ENCODE assay signal across 9 cellular contexts in genomic region chr12:11763760-11764520, GRCh38.
DNase-seq lines count a peak whose midpoint lies in the region; ATAC-seq, FAIRE-seq and TF ChIP-seq lines count a peak whose summit lies in the region.
"Had no signal": no experiment of that assay in that cellular context is flagged by ENCODE, and none has a peak within 500 bp of the region (broad histone marks: within the 10 kb centered on the region; RNA-seq: fewer than 3 reads in every experiment).

No MANE protein-coding gene starts in this region.

- no peaks in the 10 kb centered on the region for H3K27me3 Mint-ChIP-seq in activated T-cell treated with anti-CD3 and anti-CD28 coated beads, Interleukin-2, amount 50 U/mL, for 24 hours
- no peaks in the 10 kb centered on the region for H3K27me3 Mint-ChIP-seq in activated T-helper 1 cell treated with anti-CD3 and anti-CD28 coated beads, Interleukin-12 subunit alpha, Interleukin-12 subunit beta, Interleukin-2, Interleukin-4 antibody, amounts not matched to agents 30 ng/mL and 10 ng/mL and 1 ng/mL, durations not matched to agents 14 hours and 24 hours and 36 hours (ENCODE audit: insufficient read depth)

- no peaks in the 10 kb centered on the region for H3K36me3 ChIP-seq in kidney epithelial cell (ENCODE audit: control insufficient read depth, insufficient read depth, low read length)

- no peak for ATAC-seq in HG02938 (IDR thresholded peaks at IDR 0.05; ENCODE audit: unreplicated experiment)

- intact Hi-C loops in activated T-helper 1 cell treated with anti-CD3 and anti-CD28 coated beads, Interleukin-12 subunit alpha, Interleukin-12 subunit beta, Interleukin-2, Interleukin-4 antibody, amounts not matched to agents 30 ng/mL and 10 ng/mL and 1 ng/mL, durations not matched to agents 14 hours and 24 hours and 36 hours (cut with micrococcal nuclease), result loop anchor here (2.0 kb wide), 2 partner anchors 49 to 51 kb away; no protein-coding TSS in a partner anchor

- no peak overlapping the region for H3K4me3 Mint-ChIP-seq in activated T-cell treated with anti-CD3 and anti-CD28 coated beads, Interleukin-2, amount 50 U/mL, for 24 hours
- no peak overlapping the region for H3K4me3 Mint-ChIP-seq in activated T-helper 1 cell treated with anti-CD3 and anti-CD28 coated beads, Interleukin-12 subunit alpha, Interleukin-12 subunit beta, Interleukin-2, Interleukin-4 antibody, amounts not matched to agents 30 ng/mL and 10 ng/mL and 1 ng/mL, durations not matched to agents 14 hours and 24 hours and 36 hours

- peaks cover 66% of the 10 kb centered on the region for H3K36me3 Mint-ChIP-seq in activated T-cell treated with anti-CD3 and anti-CD28 coated beads, Interleukin-2, amount 50 U/mL, for 24 hours (ENCODE audit: low read depth)
- peaks cover 52% of the 10 kb centered on the region for H3K36me3 Mint-ChIP-seq in activated T-helper 1 cell treated with anti-CD3 and anti-CD28 coated beads, Interleukin-12 subunit alpha, Interleukin-12 subunit beta, Interleukin-2, Interleukin-4 antibody, amounts not matched to agents 30 ng/mL and 10 ng/mL and 1 ng/mL, durations not matched to agents 14 hours and 24 hours and 36 hours (ENCODE audit: low read depth)

- no peak for FAIRE-seq in D721Med (lab: Jason Lieb, UNC)
- FAIRE-seq: keratinocyte had no signal

- H3K4me3 ChIP-seq in kidney epithelial cell (ENCODE audit: low read depth, low read length), result no peak overlapping the region

- H3K4me1 Mint-ChIP-seq in activated T-cell treated with anti-CD3 and anti-CD28 coated beads, Interleukin-2, amount 50 U/mL, for 24 hours (ENCODE audit: low read depth), result peaks cover 97% of the 10 kb centered on the region
- peaks cover 99% of the 10 kb centered on the region for H3K4me1 Mint-ChIP-seq in activated T-helper 1 cell treated with anti-CD3 and anti-CD28 coated beads, Interleukin-12 subunit alpha, Interleukin-12 subunit beta, Interleukin-2, Interleukin-4 antibody, amounts not matched to agents 30 ng/mL and 10 ng/mL and 1 ng/mL, durations not matched to agents 14 hours and 24 hours and 36 hours (ENCODE audit: low read depth)

- H3K27ac ChIP-seq in substantia nigra (ENCODE audit: low read depth, low read length, poor library complexity, severe bottlenecking), result peak overlapping the region; percentile 9

- H3K27me3 ChIP-seq in kidney epithelial cell (ENCODE audit: control insufficient read depth, insufficient read depth, low read length), result no peaks in the 10 kb centered on the region

- no peak for DNase-seq in activated T-cell treated with anti-CD3 and anti-CD28 coated beads, Interleukin-2, amount 50 U/mL, for 24 hours
- no peak for DNase-seq in activated T-cell treated with anti-CD3 and anti-CD28 coated beads for 4 hours
- DNase-seq in activated T-helper 1 cell treated with anti-CD3 and anti-CD28 coated beads, Interleukin-12 subunit alpha, Interleukin-12 subunit beta, Interleukin-2, Interleukin-4 antibody, amounts not matched to agents 30 ng/mL and 10 ng/mL and 1 ng/mL, durations not matched to agents 14 hours and 24 hours and 36 hours (ENCODE audit: low spot score), result no peak
- peak; percentile 65 for DNase-seq in kidney epithelial cell (ENCODE audit: low read depth)
- DNase-seq in substantia nigra (lab: John Stamatoyannopoulos, UW), result no peak
- no peak for DNase-seq in D721Med (ENCODE audit: insufficient read length, low spot score)
- no peak for DNase-seq in SW 1271 (lab: John Stamatoyannopoulos, UW)

- no peak for TF ChIP-seq CTCF in kidney epithelial cell (IDR thresholded peaks at IDR 0.05; ENCODE audit: insufficient read depth, low read length, poor library complexity, severe bottlenecking)
- TF ChIP-seq CTCF in D721Med (IDR thresholded peaks at IDR 0.05; ENCODE audit: insufficient read depth, missing control alignments), result no peak

- H3K9me3 Mint-ChIP-seq in activated T-cell treated with anti-CD3 and anti-CD28 coated beads, Interleukin-2, amount 50 U/mL, for 24 hours, result no peaks in the 10 kb centered on the region
- H3K9me3 Mint-ChIP-seq in activated T-helper 1 cell treated with anti-CD3 and anti-CD28 coated beads, Interleukin-12 subunit alpha, Interleukin-12 subunit beta, Interleukin-2, Interleukin-4 antibody, amounts not matched to agents 30 ng/mL and 10 ng/mL and 1 ng/mL, durations not matched to agents 14 hours and 24 hours and 36 hours, result no peaks in the 10 kb centered on the region

- peak overlapping the region; percentile 94 for H3K27ac Mint-ChIP-seq in activated T-cell treated with anti-CD3 and anti-CD28 coated beads, Interleukin-2, amount 50 U/mL, for 24 hours
- H3K27ac Mint-ChIP-seq in activated T-helper 1 cell treated with anti-CD3 and anti-CD28 coated beads, Interleukin-12 subunit alpha, Interleukin-12 subunit beta, Interleukin-2, Interleukin-4 antibody, amounts not matched to agents 30 ng/mL and 10 ng/mL and 1 ng/mL, durations not matched to agents 14 hours and 24 hours and 36 hours, result peak overlapping the region; percentile 93
